In genomic region chr14:77641534-77642341, GRCh38 we compare ENCODE assay signal across 8 cellular contexts. TPM values are rescaled to one million over a fixed set of nuclear protein-coding genes. Genes with fewer than 3 reads are reported as not detected.
DNase-seq lines count a peak whose midpoint lies in the region; ATAC-seq and TF ChIP-seq lines count a peak whose summit lies in the region.

No MANE protein-coding gene starts in this region.

- ATAC-seq in GM21423 (IDR thresholded peaks at IDR 0.05; ENCODE audit: unreplicated experiment) = peak; percentile 50
- peak; percentile 90 for ATAC-seq in activated naive CD8-positive, alpha-beta T cell treated with anti-CD3 and anti-CD28 coated beads, Interleukin-2, amount 10 ng/mL, durations not matched to agents 7 days and 5 days (ENCODE audit: low read depth)
- no peak for ATAC-seq in GM21737 (IDR thresholded peaks at IDR 0.05; ENCODE audit: unreplicated experiment)

- no peak overlapping the region for H3K4me2 ChIP-seq in smooth muscle cell

- no peak for TF ChIP-seq CTCF in AG09309 (IDR thresholded peaks at IDR 0.05; ENCODE audit: control insufficient read depth, insufficient read depth, low read depth, low read length, missing control alignments)
- TF ChIP-seq CTCF in right atrium auricular region (IDR thresholded peaks at IDR 0.05) = no peak
- TF ChIP-seq CTCF in smooth muscle cell (IDR thresholded peaks at IDR 0.05; ENCODE audit: borderline replicate concordance, insufficient read depth, poor library complexity, severe bottlenecking) = no peak

- H3K36me3 ChIP-seq in right atrium auricular region = no peaks in the 10 kb centered on the region
- H3K36me3 ChIP-seq in smooth muscle cell (ENCODE audit: low read depth) = no peaks in the 10 kb centered on the region

- H3K36me3 Mint-ChIP-seq in activated naive CD8-positive, alpha-beta T cell treated with anti-CD3 and anti-CD28 coated beads, Interleukin-2, amount 10 ng/mL, durations not matched to agents 7 days and 5 days = no peaks in the 10 kb centered on the region

- peaks cover 16% of the 10 kb centered on the region for H3K4me1 Mint-ChIP-seq in activated naive CD8-positive, alpha-beta T cell treated with anti-CD3 and anti-CD28 coated beads, Interleukin-2, amount 10 ng/mL, durations not matched to agents 7 days and 5 days

- H3K79me2 ChIP-seq in smooth muscle cell (ENCODE audit: low read depth) = no peaks in the 10 kb centered on the region

- DNase-seq in AG09309 (ENCODE audit: low read depth) (no peak), SKM-1 treated with dmso at 0.1 percent for 144 hours (lab: John Stamatoyannopoulos, UW; ENCODE audit: unreplicated experiment) (peak; percentile 60), right atrium auricular region (ENCODE audit: low spot score) (peak; percentile 82), smooth muscle cell (lab: John Stamatoyannopoulos, UW; ENCODE audit: unreplicated experiment) (no peak), NCI-H1417 treated with DMSO at 0.1 percent for 48 hours (lab: John Stamatoyannopoulos, UW) (no peak)
- DNase-seq in activated naive CD8-positive, alpha-beta T cell treated with anti-CD3 and anti-CD28 coated beads, Interleukin-2, amount 10 ng/mL, durations not matched to agents 7 days and 5 days = peak; percentile 77

- H3K9me3 ChIP-seq in right atrium auricular region (no peaks in the 10 kb centered on the region), smooth muscle cell (replicated peaks; ENCODE audit: low read depth) (no peaks in the 10 kb centered on the region)

- H3K9ac ChIP-seq in smooth muscle cell (ENCODE audit: low read depth) = no peak overlapping the region

- H3K27me3 Mint-ChIP-seq in activated naive CD8-positive, alpha-beta T cell treated with anti-CD3 and anti-CD28 coated beads, Interleukin-2, amount 10 ng/mL, durations not matched to agents 7 days and 5 days = peaks cover 2% of the 10 kb centered on the region

- no peaks in the 10 kb centered on the region for H3K27me3 ChIP-seq in right atrium auricular region
- H3K27me3 ChIP-seq in smooth muscle cell (ENCODE audit: low read depth) = no peaks in the 10 kb centered on the region

- H2AFZ ChIP-seq in smooth muscle cell (ENCODE audit: low read depth) = peak overlapping the region; percentile 54

- H4K20me1 ChIP-seq in smooth muscle cell (ENCODE audit: low read depth) = no peaks in the 10 kb centered on the region

- POLR2A ChIA-PET in activated naive CD8-positive, alpha-beta T cell treated with anti-CD3 and anti-CD28 coated beads, Interleukin-2, amount 10 ng/mL, durations not matched to agents 7 days and 5 days (lab: Charles Lee) = interaction anchor here (0.9 kb wide), 1 partner anchor 34 kb away, joined by 5 read pairs; no protein-coding TSS in a partner anchor

- H3K27ac ChIP-seq in right atrium auricular region (peak overlapping the region; percentile 76 to 84), smooth muscle cell (ENCODE audit: low read depth) (no peak overlapping the region)

- H3K4me3 ChIP-seq in AG09309 (ENCODE audit: control insufficient read depth, low read depth, low read length) (peak overlapping the region; percentile 16), right atrium auricular region (peak overlapping the region; percentile 30 to 55), smooth muscle cell (no peak overlapping the region)

- H3K4me3 Mint-ChIP-seq in activated naive CD8-positive, alpha-beta T cell treated with anti-CD3 and anti-CD28 coated beads, Interleukin-2, amount 10 ng/mL, durations not matched to agents 7 days and 5 days = peak overlapping the region; percentile 86

- H3K9me3 Mint-ChIP-seq in activated naive CD8-positive, alpha-beta T cell treated with anti-CD3 and anti-CD28 coated beads, Interleukin-2, amount 10 ng/mL, durations not matched to agents 7 days and 5 days = peaks cover 4% of the 10 kb centered on the region

- peaks cover 0 to 15% of the 10 kb centered on the region in 2 donors for H3K4me1 ChIP-seq in right atrium auricular region
- no peaks in the 10 kb centered on the region for H3K4me1 ChIP-seq in smooth muscle cell (ENCODE audit: low read depth)

- 95% methylated on average over 47 of the region's 47 CpGs for WGBS in smooth muscle cell (ENCODE audit: low lambda C conversion rate)

- no peaks in the 10 kb centered on the region for H3F3A ChIP-seq in smooth muscle cell (ENCODE audit: low read depth)

- peak overlapping the region; percentile 93 for H3K27ac Mint-ChIP-seq in activated naive CD8-positive, alpha-beta T cell treated with anti-CD3 and anti-CD28 coated beads, Interleukin-2, amount 10 ng/mL, durations not matched to agents 7 days and 5 days

RNA-seq across cellular contexts. Expression of gene SPTLC2, which starts 25.3 kb away (rescaled TPM):
- 10 to 100 TPM; 57.1 to 60.6 TPM for total RNA-seq in activated naive CD8-positive, alpha-beta T cell treated with anti-CD3 and anti-CD28 coated beads, Interleukin-2, amount 10 ng/mL, durations not matched to agents 7 days and 5 days
- total RNA-seq in right atrium auricular region = 10 to 100 TPM; 11.3 to 14.0 TPM
- 24.8 and 36.2 TPM in 2 replicates for total RNA-seq in smooth muscle cell
- polyA plus RNA-seq in smooth muscle cell = 21.8 and 23.4 TPM in 2 replicates

Comparison
In these comparisons a context has a peak if more than half of its experiments do, and no peak if none do; other contexts are left out.
1. DNase-seq: peak in SKM-1 treated with dmso at 0.1 percent for 144 hours (single experiment), activated naive CD8-positive, alpha-beta T cell treated with anti-CD3 and anti-CD28 coated beads, Interleukin-2, amount 10 ng/mL, durations not matched to agents 7 days and 5 days (single experiment) and right atrium auricular region (single experiment); none in AG09309 (single experiment), smooth muscle cell (single experiment) and NCI-H1417 treated with DMSO at 0.1 percent for 48 hours (single experiment).